8 cellular contexts compared by ENCODE assay signal in genomic region chr11:6234314-6235031, GRCh38.
DNase-seq lines count a peak whose midpoint lies in the region; ATAC-seq and FAIRE-seq lines count a peak whose summit lies in the region.

FHIP1B (minus strand) TSS chr11:6234636; CDS start chr11:6224516, 10,120 bp downstream.

- ATAC-seq in GM19025 (IDR thresholded peaks at IDR 0.05; ENCODE audit: low read depth, unreplicated experiment): peak; percentile 96
- peak; percentile 94 for ATAC-seq in HG03342 (IDR thresholded peaks at IDR 0.05; ENCODE audit: unreplicated experiment)
- ATAC-seq in activated CD4-positive, CD25-positive, alpha-beta regulatory T cell treated with anti-CD3 and anti-CD28 coated beads, Interleukin-2, amount 50 U/mL, for 24 hours: peak; percentile 91 to 93

- peak; percentile 65 for FAIRE-seq in islet of Langerhans (lab: Jason Lieb, UNC)

- peak; percentile 98 for DNase-seq in AG08396 (ENCODE audit: low spot score)
- DNase-seq in NCI-H446 (lab: John Stamatoyannopoulos, UW): peak; percentile 98 to 99
- DNase-seq in cerebellar cortex (ENCODE audit: low spot score): peak; percentile 100
- DNase-seq in stimulated activated CD4-positive, alpha-beta T cell treated with anti-CD3 and anti-CD28 coated beads, Interleukin-12 subunit alpha, Interleukin-12 subunit beta, amount 100 ng/mL, for 48 hours (ENCODE audit: low read depth in 2 of 3, low spot score in 1 of 3): peak; percentile 98 to 100 (median 100)

Comparison
In these comparisons a context has a peak if more than half of its experiments do, and no peak if none do; other contexts are left out.
1. Peak in every context shown above with its lines: DNase-seq and ATAC-seq.